In genomic region chr4:2793920-2794706, GRCh38 we compare ENCODE assay signal across 8 cellular contexts. TPM values are rescaled to one million over a fixed set of nuclear protein-coding genes. Genes with fewer than 3 reads are reported as not detected.
DNase-seq lines count a peak whose midpoint lies in the region; ATAC-seq and TF ChIP-seq lines count a peak whose summit lies in the region.

No MANE protein-coding gene starts in this region.

- CTCF ChIA-PET in AG04449 (lab: Yijun Ruan, JAX), result interaction anchor here (0.9 kb wide), 1 partner anchor 11 kb away, joined by 3 read pairs; no protein-coding TSS in a partner anchor

- TF ChIP-seq CTCF in AG04449 (IDR thresholded peaks at IDR 0.05; ENCODE audit: insufficient read depth, low read length, missing control alignments) (no peak), retinal pigment epithelial cell (conservative IDR thresholded peaks at IDR 0.05; ENCODE audit: low read depth, low read length) (no peak)

- ATAC-seq in Right ventricle myocardium superior (ENCODE audit: poor library complexity) (peak; percentile 42), HG03108 (IDR thresholded peaks at IDR 0.05; ENCODE audit: unreplicated experiment) (no peak), GM18868 (IDR thresholded peaks at IDR 0.05; ENCODE audit: unreplicated experiment) (no peak)
- no peak for ATAC-seq in activated CD4-positive, CD25-positive, alpha-beta regulatory T cell treated with anti-CD3 and anti-CD28 coated beads, Interleukin-2, amount 50 U/mL, for 24 hours

- H3K4me3 ChIP-seq in AG04449 (ENCODE audit: low read depth, low read length) (peak overlapping the region; percentile 61), retinal pigment epithelial cell (ENCODE audit: low read length) (peak overlapping the region; percentile 42)

- POLR2A ChIA-PET in AG04449 (lab: Yijun Ruan, JAX), result interaction anchor here (0.6 kb wide), 1 partner anchor 97 kb away, joined by 6 read pairs; no protein-coding TSS in a partner anchor

- intact Hi-C loops in Right ventricle myocardium superior (cut with DNase I), result no loop called here

- DNase-seq in AG04449 (ENCODE audit: low read depth, low spot score), result no peak
- peak in 71 of 76 experiments; percentile 14 to 83 (median 69) for DNase-seq in HUDEP-2 (lab: John Stamatoyannopoulos, UW; ENCODE audit: unreplicated experiment in 76 of 76)
- peak; percentile 15 for DNase-seq in activated CD8-positive, alpha-beta memory T cell treated with anti-CD3 and anti-CD28 coated beads, Interleukin-2, amount 50 U/mL, for 4 hours
- DNase-seq in Right ventricle myocardium superior, result peak; percentile 76
- no peak for DNase-seq in retinal pigment epithelial cell (ENCODE audit: low read depth)

RNA-seq across cellular contexts. Expression of gene SH3BP2, which starts 1.2 kb away (rescaled TPM):
- total RNA-seq in Right ventricle myocardium superior, result 24.9 TPM

RNA-seq across cellular contexts. Expression of gene TNIP2, which starts 38.0 kb away (rescaled TPM):
- total RNA-seq in Right ventricle myocardium superior, result 25.9 TPM

RNA-seq across cellular contexts. Expression of gene ADD1, which starts 49.5 kb away (rescaled TPM):
- 217 TPM for total RNA-seq in Right ventricle myocardium superior

Comparison
In these comparisons a context has a peak if more than half of its experiments do, and no peak if none do; other contexts are left out.
1. DNase-seq: peak in HUDEP-2 (71 of 76), activated CD8-positive, alpha-beta memory T cell treated with anti-CD3 and anti-CD28 coated beads, Interleukin-2, amount 50 U/mL, for 4 hours (single experiment) and Right ventricle myocardium superior (single experiment); none in AG04449 (single experiment) and retinal pigment epithelial cell (single experiment).